19 cellular contexts compared by ENCODE assay signal in genomic region chr9:117245225-117245624, GRCh38.
DNase-seq lines count a peak whose midpoint lies in the region; ATAC-seq and TF ChIP-seq lines count a peak whose summit lies in the region.
"Had no signal": no experiment of that assay in that cellular context is flagged by ENCODE, and none has a peak within 500 bp of the region (broad histone marks: within the 10 kb centered on the region; RNA-seq: fewer than 3 reads in every experiment).

No MANE protein-coding gene starts in this region.

- peaks cover 16% of the 10 kb centered on the region for H3K4me1 Mint-ChIP-seq in glutamatergic neuron (ENCODE audit: low read depth, unreplicated experiment)
- H3K4me1 Mint-ChIP-seq: T-helper 17 cell had no signal

- peaks cover 2% of the 10 kb centered on the region for H3K27me3 Mint-ChIP-seq in glutamatergic neuron (ENCODE audit: unreplicated experiment)
- H3K27me3 Mint-ChIP-seq: CD4-positive, alpha-beta T cell; T-helper 17 cell had no signal

- peaks cover 1% of the 10 kb centered on the region for H3K9me3 Mint-ChIP-seq in glutamatergic neuron (ENCODE audit: unreplicated experiment)

- intact Hi-C loops in left ventricle myocardium superior (cut with micrococcal nuclease) = no loop called here

- no peak for TF ChIP-seq CTCF in glutamatergic neuron (IDR thresholded peaks at IDR 0.05; ENCODE audit: partially characterized antibody, unreplicated experiment)

- H3K27ac Mint-ChIP-seq in glutamatergic neuron (ENCODE audit: unreplicated experiment) = peak overlapping the region; percentile 65
- H3K27ac Mint-ChIP-seq: CD4-positive, alpha-beta T cell; T-helper 17 cell had no signal

- peak; percentile 34 for DNase-seq in D341Med (ENCODE audit: low spot score)
- peak; percentile 14 for DNase-seq in NCI-H2107 (lab: John Stamatoyannopoulos, UW)
- peak; percentile 68 for DNase-seq in NCI-H524 treated with DMSO at 0.1 percent for 48 hours (lab: John Stamatoyannopoulos, UW)
- no peak for DNase-seq in glutamatergic neuron
- no peak for DNase-seq in kidney glomerular epithelial cell (lab: John Stamatoyannopoulos, UW)
- DNase-seq in left ventricle myocardium superior = no peak
- no peak for DNase-seq in putamen (ENCODE audit: low spot score)
- DNase-seq: CD4-positive, alpha-beta T cell; DMS53; GF-D8; NCI-H1105; NCI-H146; NCI-H2081; NCI-H2227 treated with DMSO at 0.1 percent for 48 hours; NCI-H526; SHP77; SW 1271; T-helper 17 cell had no signal

- H3K4me3 Mint-ChIP-seq in glutamatergic neuron (ENCODE audit: unreplicated experiment) = no peak overlapping the region
- H3K4me3 Mint-ChIP-seq: CD4-positive, alpha-beta T cell; T-helper 17 cell had no signal

- ATAC-seq in left ventricle myocardium superior = no peak
- ATAC-seq: A549, T-helper 17 cell had no signal

- H3K36me3 Mint-ChIP-seq in glutamatergic neuron (ENCODE audit: unreplicated experiment) = peaks cover 3% of the 10 kb centered on the region

Comparison
In these comparisons a context has a peak if more than half of its experiments do, and no peak if none do; other contexts are left out.
1. DNase-seq: peak in D341Med (single experiment), NCI-H2107 (single experiment) and NCI-H524 treated with DMSO at 0.1 percent for 48 hours (single experiment); none in glutamatergic neuron (single experiment), kidney glomerular epithelial cell (single experiment), left ventricle myocardium superior (single experiment) and putamen (single experiment).